Comparison of ENCODE assay signal across 8 cellular contexts in the genomic region with DNA sequence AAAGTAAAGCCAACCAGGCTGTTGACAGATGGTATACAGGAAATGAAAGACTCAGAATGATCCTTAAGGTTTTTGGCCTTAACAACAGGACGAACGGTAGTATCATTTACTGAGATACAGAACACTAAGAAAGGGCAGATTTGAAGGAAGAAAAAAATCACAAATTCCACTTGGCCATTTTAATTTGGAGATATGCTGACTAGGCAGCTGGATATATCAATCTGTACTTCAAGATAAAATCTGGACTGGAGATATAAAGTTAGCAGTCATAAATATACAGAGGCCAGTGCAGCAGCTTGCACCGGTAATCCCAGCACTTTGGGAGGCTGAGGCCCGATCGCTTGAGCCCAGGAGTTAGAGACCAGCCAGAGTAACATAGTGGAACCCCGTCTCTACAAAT. TPM values are rescaled to one million over a fixed set of nuclear protein-coding genes. Genes with fewer than 3 reads are reported as not detected.
DNase-seq lines count a peak whose midpoint lies in the region; ATAC-seq, FAIRE-seq and TF ChIP-seq lines count a peak whose summit lies in the region.

No MANE protein-coding gene starts in this region.

- CTCF ChIA-PET in MCF 10A (lab: Yijun Ruan, JAX) = interaction anchor here (1.0 to 1.6 kb wide), 4 partner anchors 13 to 212 kb away, joined by 3 to 5 read pairs (median 4); no protein-coding TSS in a partner anchor

- peaks cover 31% of the 10 kb centered on the region for H3K4me1 Mint-ChIP-seq in MCF 10A (ENCODE audit: insufficient read depth, unreplicated experiment)
- peaks cover 42 to 44% of the 10 kb centered on the region in 2 donors for H3K4me1 Mint-ChIP-seq in natural killer cell

- H3K9me3 Mint-ChIP-seq in MCF 10A (ENCODE audit: unreplicated experiment) = no peaks in the 10 kb centered on the region
- no peaks in the 10 kb centered on the region for H3K9me3 Mint-ChIP-seq in natural killer cell

- peak overlapping the region; percentile 95 for H3K4me3 ChIP-seq in Jurkat, Clone E6-1 (ENCODE audit: low read length)

- intact Hi-C loops in MCF 10A (cut with micrococcal nuclease) (no loop called here), natural killer cell (cut with micrococcal nuclease) (no loop called here)

- H3K36me3 Mint-ChIP-seq in MCF 10A (ENCODE audit: insufficient read depth, unreplicated experiment) = peaks cover 12% of the 10 kb centered on the region
- no peaks in the 10 kb centered on the region for H3K36me3 Mint-ChIP-seq in natural killer cell

- H3K27me3 Mint-ChIP-seq in MCF 10A (ENCODE audit: insufficient read depth, unreplicated experiment) (no peaks in the 10 kb centered on the region), natural killer cell (ENCODE audit: low read depth in 2 of 2) (no peaks in the 10 kb centered on the region)

- no peak for DNase-seq in Jurkat, Clone E6-1 (ENCODE audit: low read depth, low spot score)
- DNase-seq in MCF 10A (ENCODE audit: unreplicated experiment) = no peak
- DNase-seq in natural killer cell = no peak
- no peak for DNase-seq in MV-4-11 (lab: John Stamatoyannopoulos, UW)
- no peak for DNase-seq in LoVo (ENCODE audit: low spot score)
- no peak for DNase-seq in D721Med (ENCODE audit: insufficient read length, low spot score)
- DNase-seq in SKM-1 (lab: John Stamatoyannopoulos, UW; ENCODE audit: unreplicated experiment) = no peak

- no peak for TF ChIP-seq CTCF in C4-2B (conservative IDR thresholded peaks at IDR 0.05)
- TF ChIP-seq CTCF in MCF 10A (IDR thresholded peaks at IDR 0.05; ENCODE audit: unreplicated experiment) = no peak
- TF ChIP-seq CTCF in natural killer cell (IDR thresholded peaks at IDR 0.05) = no peak
- TF ChIP-seq CTCF in D721Med (IDR thresholded peaks at IDR 0.05; ENCODE audit: insufficient read depth, missing control alignments) = no peak

- no TSS peak for BruUV-seq in MCF 10A (replicated peaks; lab: Mats Ljungman, UMichigan)

- peak overlapping the region; percentile 86 for H3K4me3 Mint-ChIP-seq in MCF 10A (ENCODE audit: unreplicated experiment)
- peak overlapping the region; percentile 80 for H3K4me3 Mint-ChIP-seq in natural killer cell

- peak overlapping the region; percentile 99 for H3K27ac Mint-ChIP-seq in MCF 10A (ENCODE audit: low read depth, unreplicated experiment)
- peak overlapping the region in 1 of 2 donors; percentile 99 for H3K27ac Mint-ChIP-seq in natural killer cell

- POLR2A ChIA-PET in MCF 10A (lab: Yijun Ruan, JAX) = interaction anchor here (0.8 to 2.7 kb wide), 17 partner anchors 11 to 628 kb away, joined by 3 to 109 read pairs (median 10); partner anchors contain the start of genes CNIH4, DEGS1, FBXO28 and WDR26

- no peak for ATAC-seq in natural killer cell

- H3K27ac ChIP-seq in C4-2B = peak overlapping the region; percentile 98

- no peak for FAIRE-seq in D721Med (lab: Jason Lieb, UNC)

RNA-seq across cellular contexts. Expression of gene NVL, which starts 1.3 kb away (rescaled TPM):
- polyA plus RNA-seq in Jurkat, Clone E6-1 (2012; ENCODE audit: insufficient read depth, insufficient read length) = 33.5 TPM
- total RNA-seq in MCF 10A (2022) (69.8 and 81.5 TPM in 2 replicates), natural killer cell (10 to 100 TPM; 28.1 to 39.5 (median 32.4) TPM)

RNA-seq across cellular contexts. Expression of gene CNIH4, which starts 28.0 kb away (rescaled TPM):
- 74.0 TPM for polyA plus RNA-seq in Jurkat, Clone E6-1 (2012; ENCODE audit: insufficient read depth, insufficient read length)
- total RNA-seq in MCF 10A (2022) (190 and 212 TPM in 2 replicates), natural killer cell (10 to 100 TPM; 20.4 to 32.4 (median 27.3) TPM)
